1 cellular context compared by ENCODE assay signal in genomic region chr7:156780724-156781455, GRCh38.
TF ChIP-seq lines count a peak whose summit lies in the region.

No MANE protein-coding gene starts in this region.

TF ChIP-seq in GM23338, 12 proteins besides CTCF, POLR2A, EP300 and RAD21 (continued from another document):
- no peak for TF ChIP-seq ZNF462 (CRISPR knock-in tag; IDR thresholded peaks at IDR 0.05)
- no peak for TF ChIP-seq ZNF114 (CRISPR knock-in tag; IDR thresholded peaks at IDR 0.05)
- TF ChIP-seq NANOG (IDR thresholded peaks at IDR 0.05; ENCODE audit: borderline replicate concordance), result no peak
- TF ChIP-seq POLR2AphosphoS5 (IDR thresholded peaks at IDR 0.05; ENCODE audit: low read depth), result no peak
- no peak for TF ChIP-seq ZNF331 (CRISPR knock-in tag; IDR thresholded peaks at IDR 0.05; ENCODE audit: low read depth)
